ENCODE assay signal across 13 cellular contexts in the genomic region with DNA sequence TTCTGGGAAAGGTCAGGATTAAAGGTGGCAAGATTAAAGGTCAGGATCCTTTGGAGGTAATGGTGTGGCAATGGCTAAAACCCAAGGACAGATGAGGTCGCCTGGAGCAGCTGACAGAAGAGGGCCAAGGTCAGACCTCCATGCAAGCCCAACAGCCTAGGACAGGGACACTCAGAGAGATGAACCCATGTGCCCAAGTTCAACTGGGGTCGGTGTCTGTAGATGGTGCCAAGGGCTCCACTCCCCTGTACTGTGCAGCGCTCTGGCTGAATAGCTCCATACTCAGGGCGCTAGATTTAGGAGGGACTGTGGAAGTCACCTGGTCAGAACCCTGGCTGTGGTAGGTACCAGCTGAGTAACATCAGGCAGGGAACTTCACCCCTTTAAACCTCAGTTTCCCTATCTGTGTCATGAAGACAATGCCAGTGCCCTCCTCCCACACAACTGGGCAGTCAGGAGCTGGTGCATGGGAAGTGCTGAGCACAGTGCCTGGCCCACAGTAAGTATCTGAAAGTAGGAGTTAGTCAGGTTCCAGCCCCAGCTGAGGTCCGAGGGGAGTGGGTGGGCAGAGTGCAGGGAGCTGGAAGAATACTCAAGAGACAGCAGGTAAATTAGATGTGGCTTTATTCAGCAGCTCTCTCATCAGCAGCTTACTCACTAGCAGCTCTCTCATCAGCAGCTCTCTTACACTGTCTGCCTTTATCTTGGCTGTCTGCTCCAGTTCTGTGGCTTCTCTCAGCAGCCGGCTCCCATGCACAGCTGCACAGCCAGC.
"Had no signal": no experiment of that assay in that cellular context is flagged by ENCODE, and none has a peak within 500 bp of the region (broad histone marks: within the 10 kb centered on the region; RNA-seq: fewer than 3 reads in every experiment).

No MANE protein-coding gene starts in this region.

- H3K27me3 ChIP-seq: ascending aorta, cardiac muscle cell, ovary, SJSA1, tibial artery had no signal

- H3K4me3 ChIP-seq: ascending aorta, cardiac muscle cell, heart right ventricle, left ventricle myocardium inferior, ovary, SJSA1, tibial artery had no signal

- H3K27ac ChIP-seq: ascending aorta, cardiac muscle cell, heart right ventricle, left ventricle myocardium inferior, ovary, SJSA1, tibial artery had no signal

- H3K4me3 Mint-ChIP-seq: activated T-cell treated with anti-CD3 and anti-CD28 coated beads, Interleukin-2, amount 50 U/mL, for 4 hours had no signal

- H3K4me1 ChIP-seq: ascending aorta, heart right ventricle, left ventricle myocardium inferior, SJSA1, tibial artery had no signal

- H3K36me3 ChIP-seq: ascending aorta, cardiac muscle cell, heart right ventricle, left ventricle myocardium inferior, ovary, SJSA1, tibial artery had no signal

- ATAC-seq: activated T-cell treated with anti-CD3 and anti-CD28 coated beads, Interleukin-2, amount 50 U/mL, for 4 hours; heart right ventricle had no signal

- DNase-seq: activated naive CD4-positive, alpha-beta T cell; activated T-cell treated with anti-CD3 and anti-CD28 coated beads, Interleukin-2, amount 50 U/mL, for 4 hours; effector CD4-positive, alpha-beta T cell; heart right ventricle; left ventricle myocardium inferior; mesenchymal stem cell; ovary; stimulated activated CD4-positive, alpha-beta T cell treated with anti-CD3 and anti-CD28 coated beads, Interleukin-4, amount 100 ng/mL, for 24 hours; T-helper 9 cell had no signal

- H3K9me3 ChIP-seq: ascending aorta, ovary, tibial artery had no signal
